13 cellular contexts compared by ENCODE assay signal in genomic region chr11:71223081-71223405, GRCh38. TPM values are rescaled to one million over a fixed set of nuclear protein-coding genes. Genes with fewer than 3 reads are reported as not detected.
A peak's percentile ranks its signal among the peaks of the same experiment; 100 is the strongest.
DNase-seq lines count a peak whose midpoint lies in the region; ATAC-seq, FAIRE-seq and TF ChIP-seq lines count a peak whose summit lies in the region.
"Had no signal": no experiment of that assay in that cellular context is flagged by ENCODE, and none has a peak within 500 bp of the region (broad histone marks: within the 10 kb centered on the region; RNA-seq: fewer than 3 reads in every experiment).

No MANE protein-coding gene starts in this region.

- CTCF ChIA-PET in H1 (lab: Charles Lee; ENCODE audit: partially characterized antibody), result interaction anchor here (0.6 to 2.9 kb wide), 5 partner anchors 11 to 33 kb away, joined by 3 to 16 read pairs (median 4); no protein-coding TSS in a partner anchor

- no peak overlapping the region for H3K4me3 ChIP-seq in RWPE2 (ENCODE audit: severe bottlenecking)
- H3K4me3 ChIP-seq in H1 (ENCODE audit: extremely low read depth in 1 of 4, insufficient read depth in 2 of 4, low read depth in 3 of 4, low read length in 4 of 4), result no peak overlapping the region
- H3K4me3 ChIP-seq in neural progenitor cell, result no peak overlapping the region

- H4K8ac ChIP-seq in H1 (ENCODE audit: extremely low read depth, insufficient read depth, low read length), result no peak overlapping the region

- TF ChIP-seq RAD21 in H1 (IDR thresholded peaks at IDR 0.05 in 1 of 2, conservative IDR thresholded peaks at IDR 0.05 in 1 of 2; ENCODE audit: low read depth in 2 of 2, low read length in 2 of 2), result no peak

- TF ChIP-seq CTCF in RWPE2 (IDR thresholded peaks at IDR 0.05; ENCODE audit: poor library complexity, severe bottlenecking), result no peak
- no peak for TF ChIP-seq CTCF in H1 (IDR thresholded peaks at IDR 0.05; ENCODE audit: control extremely low read depth in 1 of 3, insufficient read depth in 1 of 3, low read depth in 1 of 3, low read length in 3 of 3)
- no peak for TF ChIP-seq CTCF in neural progenitor cell (IDR thresholded peaks at IDR 0.05)

- H3K79me1 ChIP-seq in H1 (ENCODE audit: low read depth, low read length), result peaks cover 13% of the 10 kb centered on the region; the same call in 1 of the 2 replicates

- H3K23ac ChIP-seq in H1 (ENCODE audit: insufficient read length), result no peak overlapping the region

- peak overlapping the region; percentile 48; the same call in 1 of the 2 replicates for H2BK5ac ChIP-seq in H1 (ENCODE audit: low read depth, low read length)

- no peaks in the 10 kb centered on the region for H3K36me3 ChIP-seq in RWPE2 (ENCODE audit: low read depth)
- peaks cover 2 to 10% (median 5%) of the 10 kb centered on the region in 4 experiments; a peak in 3 of 8 replicates for H3K36me3 ChIP-seq in H1 (ENCODE audit: control insufficient read depth in 2 of 4, insufficient read depth in 4 of 4, low read length in 3 of 4)
- H3K36me3 ChIP-seq in neural progenitor cell, result no peaks in the 10 kb centered on the region

- H3K9me3 ChIP-seq in RWPE2 (ENCODE audit: severe bottlenecking), result peaks cover 11% of the 10 kb centered on the region
- H3K9me3 ChIP-seq in H1 (ENCODE audit: insufficient read depth in 2 of 2, low read depth in 1 of 2, low read length in 1 of 2), result peaks cover 0 to 7% of the 10 kb centered on the region in 2 experiments; a peak in 2 of 4 replicates
- H3K9me3 ChIP-seq in neural progenitor cell (ENCODE audit: low read depth), result peaks cover 12% of the 10 kb centered on the region

- H2AK5ac ChIP-seq in H1 (ENCODE audit: low read depth, low read length), result no peak overlapping the region; the same call in 1 of the 2 replicates

- H3K4ac ChIP-seq in H1 (replicated peaks; ENCODE audit: insufficient read length, low read depth, low read length), result no peak overlapping the region

- no peaks in the 10 kb centered on the region for H3K23me2 ChIP-seq in H1 (ENCODE audit: low read depth, low read length)

- no peak overlapping the region for H2BK15ac ChIP-seq in H1 (ENCODE audit: low read length)

- H4K91ac ChIP-seq in H1 (replicated peaks; ENCODE audit: insufficient read length, low read length), result no peak overlapping the region

- H3K56ac ChIP-seq in H1 (replicated peaks; ENCODE audit: insufficient read length, low read depth, low read length), result no peak overlapping the region

- H3K27ac ChIP-seq in RWPE2 (ENCODE audit: poor library complexity, severe bottlenecking) (no peak overlapping the region), H1 (ENCODE audit: low read depth, low read length) (no peak overlapping the region), neural progenitor cell (no peak overlapping the region)

- TF ChIP-seq EP300 in H1 (IDR thresholded peaks at IDR 0.05; ENCODE audit: borderline replicate concordance in 1 of 2, low read depth in 2 of 2, low read length in 2 of 2), result no peak

- H3K27me3 ChIP-seq in RWPE2 (ENCODE audit: insufficient read depth, poor library complexity, severe bottlenecking) (no peaks in the 10 kb centered on the region), H1 (replicated peaks in 1 of 4; ENCODE audit: control insufficient read depth in 3 of 4, extremely low read depth in 1 of 4, insufficient read depth in 3 of 4, low read length in 3 of 4) (no peaks in the 10 kb centered on the region), neural progenitor cell (no peaks in the 10 kb centered on the region)

- no peaks in the 10 kb centered on the region for H3K36me3 Mint-ChIP-seq in neural progenitor cell

- H4K5ac ChIP-seq in H1 (ENCODE audit: insufficient read length, low read depth, low read length), result no peak overlapping the region

- H2AFZ ChIP-seq in H1 (ENCODE audit: low read length), result no peak overlapping the region
- no peak overlapping the region for H2AFZ ChIP-seq in neural progenitor cell (replicated peaks)

- POLR2A ChIA-PET in H1 (lab: Charles Lee; ENCODE audit: partially characterized antibody), result interaction anchor here (0.6 to 1.1 kb wide), 3 partner anchors 15 to 86 kb away, joined by 3 to 4 read pairs (median 3); no protein-coding TSS in a partner anchor

- no peak overlapping the region for H2BK120ac ChIP-seq in H1 (replicated peaks; ENCODE audit: low read depth, low read length)

- no peak overlapping the region for H2BK20ac ChIP-seq in H1 (ENCODE audit: low read length)

- no peak for TF ChIP-seq POLR2A in H1 (IDR thresholded peaks at IDR 0.05; ENCODE audit: control extremely low read depth in 1 of 2, low read depth in 2 of 2, low read length in 2 of 2)

- ATAC-seq in RWPE2 (ENCODE audit: low read depth) (no peak), GM21619 (IDR thresholded peaks at IDR 0.05; ENCODE audit: unreplicated experiment) (no peak), HG02571 (IDR thresholded peaks at IDR 0.05; ENCODE audit: unreplicated experiment) (no peak)

- no peak overlapping the region for H3K14ac ChIP-seq in H1 (ENCODE audit: insufficient read length)

- H3K4me3 Mint-ChIP-seq in neural progenitor cell, result no peak overlapping the region
- H3K4me3 Mint-ChIP-seq: B cell; CD4-positive, alpha-beta T cell had no signal

- H3K4me1 ChIP-seq in RWPE2 (ENCODE audit: insufficient read depth, poor library complexity, severe bottlenecking) (no peaks in the 10 kb centered on the region), H1 (replicated peaks in 1 of 4; ENCODE audit: control insufficient read depth in 3 of 4, insufficient read depth in 4 of 4, low read length in 3 of 4) (peaks cover 0 to 3% (median 1%) of the 10 kb centered on the region in 4 experiments; a peak in 3 of 7 replicates), neural progenitor cell (peaks cover 2% of the 10 kb centered on the region)

- no peaks in the 10 kb centered on the region for H3K27me3 Mint-ChIP-seq in neural progenitor cell (ENCODE audit: insufficient read depth, low read depth)

- H3K27ac Mint-ChIP-seq in neural progenitor cell, result peak overlapping the region; percentile 50
- H3K27ac Mint-ChIP-seq: B cell; CD4-positive, alpha-beta T cell had no signal

- WGBS in H1 (ENCODE audit: extremely low coverage in 1 of 2, insufficient coverage in 1 of 2, insufficient read length in 1 of 2, insufficient replicate concordance in 2 of 2, low coverage in 1 of 2, low lambda C conversion rate in 2 of 2, missing lambda C conversion rate in 1 of 2), 2 experiments, result 98% methylated on average over 11 of the region's 11 CpGs; no CpG with 5 or more reads in 1 of the 2 experiments

- no peaks in the 10 kb centered on the region for H3F3A ChIP-seq in neural progenitor cell (ENCODE audit: low read depth)

- H3K4me1 Mint-ChIP-seq in neural progenitor cell, result peaks cover 2% of the 10 kb centered on the region
- H3K4me1 Mint-ChIP-seq: B cell had no signal

- H4K20me1 ChIP-seq in H1 (replicated peaks in 1 of 2; ENCODE audit: control insufficient read depth in 1 of 2, insufficient read depth in 2 of 2, low read length in 2 of 2), result peaks cover 1 to 13% of the 10 kb centered on the region in 2 experiments
- no peaks in the 10 kb centered on the region for H4K20me1 ChIP-seq in neural progenitor cell (ENCODE audit: low read depth)

- FAIRE-seq in H1 (lab: Jason Lieb, UNC), result no peak
- FAIRE-seq: A204.1, D721Med had no signal

- H3K9ac ChIP-seq in H1 (replicated peaks in 1 of 4; ENCODE audit: extremely low read depth in 1 of 4, low read depth in 3 of 4, low read length in 3 of 4), result no peak overlapping the region
- no peak overlapping the region for H3K9ac ChIP-seq in neural progenitor cell

- no peak overlapping the region for H3K18ac ChIP-seq in H1 (ENCODE audit: extremely low read depth, low read length)

- peaks cover 23% of the 10 kb centered on the region for H3K9me3 Mint-ChIP-seq in neural progenitor cell

- DNase-seq in RWPE2 (ENCODE audit: low spot score) (peak; percentile 34), H1 (ENCODE audit: low read depth in 1 of 2, low spot score in 2 of 2) (no peak), neural progenitor cell (ENCODE audit: low spot score) (no peak), HuH-7 (ENCODE audit: low spot score) (no peak), activated T-cell treated with anti-CD3 and anti-CD28 coated beads for 4 hours (no peak)
- DNase-seq: C1 segment of cervical spinal cord; CD4-positive, alpha-beta T cell; GF-D8 had no signal

- H2BK12ac ChIP-seq in H1 (ENCODE audit: low read depth, low read length), result no peak overlapping the region

- H3K79me2 ChIP-seq in H1 (ENCODE audit: control insufficient read depth in 1 of 2, insufficient read depth in 2 of 2, low read length in 2 of 2) (peaks cover 3 to 72% of the 10 kb centered on the region in 2 experiments; a peak in 3 of 4 replicates), neural progenitor cell (ENCODE audit: low read depth) (no peaks in the 10 kb centered on the region)

- H3K4me2 ChIP-seq in H1 (ENCODE audit: insufficient read depth in 1 of 2, low read depth in 2 of 2, low read length in 2 of 2), result no peak overlapping the region
- no peak overlapping the region for H3K4me2 ChIP-seq in neural progenitor cell

TF ChIP-seq in H1, 55 proteins besides CTCF, POLR2A, EP300 and RAD21:
- no peak for TF ChIP-seq RXRA (IDR thresholded peaks at IDR 0.05; ENCODE audit: insufficient read depth, low read depth, low read length)
- no peak for TF ChIP-seq YY1 (IDR thresholded peaks at IDR 0.05; ENCODE audit: low read depth, low read length)
- no peak for TF ChIP-seq SP4 (IDR thresholded peaks at IDR 0.05; ENCODE audit: low read length)
- TF ChIP-seq BCL11A (IDR thresholded peaks at IDR 0.05; ENCODE audit: low read depth in 2 of 2, low read length in 2 of 2), result no peak
- TF ChIP-seq SAP30 (IDR thresholded peaks at IDR 0.05; ENCODE audit: insufficient read depth, insufficient replicate concordance, low read length), result no peak
- TF ChIP-seq HDAC2 (IDR thresholded peaks at IDR 0.05; ENCODE audit: borderline replicate concordance in 1 of 2, low read depth in 2 of 2, low read length in 2 of 2), result no peak
- no peak for TF ChIP-seq JUN (IDR thresholded peaks at IDR 0.05; ENCODE audit: low read depth, low read length)

RNA-seq across cellular contexts. Expression of gene SHANK2, which starts 29.3 kb away (rescaled TPM):
- total RNA-seq in H1 (2021; fragmentation: NEBNext Ultra II Directional; extraction: Animal tissue kit (Norgen Biotek cat#: 25700)), result 52.9 and 54.2 TPM in 2 replicates
- polyA plus RNA-seq in H1 (2011; rRNA removed), result 10.1 and 15.5 TPM in 2 replicates
- polyA plus RNA-seq in H1 (2011; cell fraction: cytosol; rRNA removed), result 7.8 TPM
- 41.3 TPM for polyA plus RNA-seq in H1 (2011; cell fraction: nucleus; rRNA removed)
- polyA plus RNA-seq in H1 (2012, experiment 1 of 2), result 17.0 to 20.3 TPM (median 18.5 TPM) in 4 replicates
- polyA plus RNA-seq in H1 (2012, experiment 2 of 2), result 2.9 TPM
- 16.9 TPM for polyA plus RNA-seq in H1 (2013, experiment 1 of 2)
- 15.7 TPM for polyA plus RNA-seq in H1 (2013, experiment 2 of 2)
- polyA minus RNA-seq in H1 (2011; rRNA and poly(A)+ RNA removed), result 46.2 and 59.3 TPM in 2 replicates
- polyA minus RNA-seq in H1 (2011; cell fraction: cytosol; rRNA and poly(A)+ RNA removed), result 35.2 TPM
- polyA minus RNA-seq in H1 (2011; cell fraction: nucleus; rRNA and poly(A)+ RNA removed), result 103 TPM
- total RNA-seq in neural progenitor cell (ENCODE audit: low replicate concordance), result 8.1 TPM in 2 replicates
- total RNA-seq: CD4-positive, alpha-beta T cell had no signal
